Comparison of ENCODE assay signal across 7 cellular contexts in the genomic region with DNA sequence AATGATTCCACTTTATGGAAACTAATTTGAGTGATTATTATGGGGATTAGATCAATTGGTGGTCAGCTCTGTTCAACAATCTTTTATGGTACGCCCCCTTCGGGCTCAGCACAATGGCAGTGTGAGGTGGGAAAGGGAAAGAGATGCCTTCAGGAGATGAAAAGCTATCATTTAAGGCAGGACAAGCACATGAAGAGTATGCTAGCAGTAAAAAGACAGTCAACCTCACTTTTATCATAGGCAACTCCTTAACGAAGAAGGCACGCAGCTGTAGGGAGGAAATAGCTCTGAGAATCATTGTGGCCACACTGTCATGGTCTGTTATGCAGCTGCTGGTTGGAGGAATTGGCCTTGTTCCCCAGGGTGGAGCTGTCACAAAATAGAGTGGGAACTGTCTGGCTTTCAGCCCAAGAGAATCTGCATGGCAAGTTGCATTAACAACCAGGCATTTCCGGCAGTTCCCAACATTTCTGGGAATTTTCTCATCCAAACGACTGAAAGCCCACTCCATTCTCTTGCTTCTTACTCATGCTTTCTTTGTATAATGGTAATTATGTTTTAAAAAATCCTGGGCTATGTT. TPM values are rescaled to one million over a fixed set of nuclear protein-coding genes. Genes with fewer than 3 reads are reported as not detected.
A peak's percentile ranks its signal among the peaks of the same experiment; 100 is the strongest.
DNase-seq lines count a peak whose midpoint lies in the region; ATAC-seq, FAIRE-seq and TF ChIP-seq lines count a peak whose summit lies in the region.

No MANE protein-coding gene starts in this region.

- H3K36me3 ChIP-seq in SK-N-MC (ENCODE audit: insufficient read depth, low read length) (no peaks in the 10 kb centered on the region), HAP-1 (replicated peaks) (no peaks in the 10 kb centered on the region; the same call in none of the 2 replicates)

- intact Hi-C loops in right cardiac atrium (cut with DNase I): no loop called here

- H3K4me1 ChIP-seq in right cardiac atrium (ENCODE audit: control insufficient read depth, insufficient read depth, low read length): peaks cover 14% of the 10 kb centered on the region
- peaks cover 35% of the 10 kb centered on the region for H3K4me1 ChIP-seq in HAP-1

- H3K27ac ChIP-seq in SK-N-MC (peak overlapping the region; percentile 40; the same call in 1 of the 2 replicates), right cardiac atrium (ENCODE audit: low read length) (peak overlapping the region; percentile 82)

- TF ChIP-seq POLR2A in H54 (IDR thresholded peaks at IDR 0.05; ENCODE audit: low read depth, low read length): 0 out of 2 replicates have a peak, but pooled peaks have one; percentile 11

- in situ Hi-C loops in HAP-1 (cut with MboI; ENCODE audit: low sequenced_read_pairs): no loop called here

- H3K9me3 ChIP-seq in SK-N-MC (ENCODE audit: low read depth, low read length) (peaks cover 4% of the 10 kb centered on the region; the same call in 1 of the 2 replicates), right cardiac atrium (ENCODE audit: control insufficient read depth, low read length) (no peaks in the 10 kb centered on the region), HAP-1 (0 out of 2 replicates have a peak, but pooled peaks cover 3% of the 10 kb centered on the region)

- peak overlapping the region; percentile 33; the same call in 1 of the 2 replicates for H3K4me3 ChIP-seq in SK-N-MC
- no peak overlapping the region for H3K4me3 ChIP-seq in right cardiac atrium (ENCODE audit: low read length)
- H3K4me3 ChIP-seq in HAP-1: no peak overlapping the region

- WGBS in right cardiac atrium: 36% methylated on average over 6 of the region's 6 CpGs

- no peak overlapping the region for H3K9ac ChIP-seq in SK-N-MC (ENCODE audit: insufficient read length)

- peak; percentile 95 for FAIRE-seq in H54 (lab: Jason Lieb, UNC)
- FAIRE-seq in urothelium cell line (lab: Jason Lieb, UNC): no peak

- H3K27me3 ChIP-seq in right cardiac atrium (ENCODE audit: control insufficient read depth, insufficient read depth) (no peaks in the 10 kb centered on the region), HAP-1 (ENCODE audit: low read depth) (no peaks in the 10 kb centered on the region)

- DNase-seq in H54 (ENCODE audit: insufficient read length, low spot score) (no peak), SK-N-MC (ENCODE audit: low read depth, low spot score) (peak; percentile 73), right cardiac atrium (peak; percentile 49 to 59 (median 57)), urothelium cell line (ENCODE audit: low spot score) (peak; percentile 53), NCI-H1436 treated with DMSO at 0.1 percent for 48 hours (lab: John Stamatoyannopoulos, UW) (no peak), HAP-1 (ENCODE audit: low spot score in 2 of 2) (no peak)

- ATAC-seq in right cardiac atrium: peak; percentile 71 to 83
- no peak for ATAC-seq in HG03520 (IDR thresholded peaks at IDR 0.05; ENCODE audit: unreplicated experiment)

RNA-seq across cellular contexts. Expression of a gene that starts 54.4 kb away (rescaled TPM):
- total RNA-seq in right cardiac atrium: 10 to 100 TPM in 3 of 4 donors, 1 to 10 TPM in 1; 8.6 to 11.7 (median 10.9) TPM
- polyA plus RNA-seq in right cardiac atrium: 5.7 TPM

Comparison
In these comparisons a context has a peak if more than half of its experiments do, and no peak if none do; other contexts are left out.
1. DNase-seq: peak in SK-N-MC (single experiment), right cardiac atrium (3 of 3) and urothelium cell line (single experiment); none in H54 (single experiment), NCI-H1436 treated with DMSO at 0.1 percent for 48 hours (single experiment) and HAP-1 (0 of 2).